Comparison of ENCODE assay signal across 8 cellular contexts in the genomic region with DNA sequence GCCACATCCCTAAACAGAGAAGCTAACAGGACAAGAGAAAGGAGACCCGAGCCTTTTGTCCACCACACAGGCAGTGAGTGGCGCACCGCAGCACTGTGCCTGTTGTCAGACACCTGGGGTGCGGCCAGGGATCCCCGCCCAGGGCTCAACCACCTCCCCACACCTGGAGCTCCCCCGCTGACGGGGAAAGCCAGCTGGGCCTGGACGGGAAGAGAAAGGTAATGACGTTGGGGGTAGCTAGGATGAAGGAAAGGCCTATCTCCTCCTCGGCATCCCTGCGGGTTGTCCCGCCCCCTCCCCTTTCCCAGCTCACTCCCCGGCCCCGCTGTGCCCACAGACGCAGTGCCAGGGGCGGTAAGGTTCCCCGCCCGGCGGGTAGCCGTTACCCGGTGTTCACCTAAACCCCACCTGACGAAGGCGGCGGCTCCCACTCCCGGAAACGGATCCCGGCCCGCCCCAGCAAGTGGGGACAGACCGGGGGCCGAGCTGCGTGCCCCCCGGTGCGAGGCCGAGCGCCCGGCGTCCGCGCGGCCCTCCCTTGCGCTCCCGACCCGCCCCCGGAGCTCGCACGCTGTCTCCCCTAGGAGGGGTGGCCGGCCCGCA. TPM values are rescaled to one million over a fixed set of nuclear protein-coding genes. Genes with fewer than 3 reads are reported as not detected.
A peak's percentile ranks its signal among the peaks of the same experiment; 100 is the strongest.
DNase-seq lines count a peak whose midpoint lies in the region; ATAC-seq and TF ChIP-seq lines count a peak whose summit lies in the region.

No MANE protein-coding gene starts in this region.

- no peak for TF ChIP-seq POLR2A in transverse colon (IDR thresholded peaks at IDR 0.05)

- peaks cover 21% of the 10 kb centered on the region for H3K4me1 ChIP-seq in CD8-positive, alpha-beta T cell (ENCODE audit: insufficient read depth, low read length)
- peaks cover 7 to 22% (median 19%) of the 10 kb centered on the region in 4 donors for H3K4me1 ChIP-seq in transverse colon

- no peaks in the 10 kb centered on the region for H3K9me3 Mint-ChIP-seq in CD8-positive, alpha-beta T cell
- no peaks in the 10 kb centered on the region for H3K9me3 Mint-ChIP-seq in natural killer cell

- in situ Hi-C loops in transverse colon (cut with MboI; ENCODE audit: low pct_ligation_motif_present in 1 of 4, low pct_unique_long_range_greater_than_20kb in 1 of 4, low sequenced_read_pairs in 3 of 4) = no loop called here

- no peak for TF ChIP-seq EP300 in transverse colon (IDR thresholded peaks at IDR 0.05; ENCODE audit: low read depth)

- H3K27ac ChIP-seq in CD8-positive, alpha-beta T cell (ENCODE audit: low read depth, low read length) = peak overlapping the region; percentile 81
- H3K27ac ChIP-seq in epithelial cell of prostate (peak overlapping the region; percentile 87), transverse colon (peak overlapping the region; percentile 84 to 97 (median 90))

- CTCF ChIA-PET in CD8-positive, alpha-beta T cell (lab: Charles Lee) = interaction anchor here (0.6 to 1.8 kb wide), 9 partner anchors 9 to 357 kb away, joined by 3 to 7 read pairs (median 3); partner anchors contain the start of gene VPS11

- peak overlapping the region; percentile 61 for H3K4me3 ChIP-seq in CD8-positive, alpha-beta T cell (ENCODE audit: low read depth, low read length)
- H3K4me3 ChIP-seq in transverse colon = peak overlapping the region; percentile 65 to 90 (median 82)

- WGBS in transverse colon (ENCODE audit: low coverage in 1 of 2), 2 donors = 1% methylated on average over 40 of the region's 48 CpGs; no CpG with 5 or more reads in 1 of the 2 donors

- DNase-seq in CD8-positive, alpha-beta T cell = peak in 6 of 7 experiments; percentile 13 to 64 (median 42)
- DNase-seq in LoVo (ENCODE audit: low spot score) = peak; percentile 20
- DNase-seq in activated CD8-positive, alpha-beta memory T cell treated with anti-CD3 and anti-CD28 coated beads for 48 hours (ENCODE audit: low read depth in 2 of 3, low spot score in 2 of 3) = peak in 2 of 3 experiments; percentile 16 to 23
- DNase-seq in epithelial cell of prostate (ENCODE audit: low read depth, low spot score) = no peak
- peak; percentile 40 for DNase-seq in natural killer cell
- peak; percentile 70 for DNase-seq in transverse colon
- DNase-seq in NCI-H1694 treated with DMSO at 0.1 percent for 48 hours (lab: John Stamatoyannopoulos, UW) = no peak

- H3K27ac Mint-ChIP-seq in CD8-positive, alpha-beta T cell = peak overlapping the region; percentile 96
- peak overlapping the region; percentile 96 to 98 for H3K27ac Mint-ChIP-seq in natural killer cell

- ATAC-seq in CD8-positive, alpha-beta T cell = peak; percentile 2
- ATAC-seq in GM21528 (IDR thresholded peaks at IDR 0.05; ENCODE audit: low FRiP score, unreplicated experiment) (peak; percentile 25), natural killer cell (peak in 2 of 3 donors; percentile 0)

- no peaks in the 10 kb centered on the region for H3K9me3 ChIP-seq in CD8-positive, alpha-beta T cell (ENCODE audit: low read length)
- no peaks in the 10 kb centered on the region for H3K9me3 ChIP-seq in transverse colon

- peaks cover 57% of the 10 kb centered on the region for H3K36me3 Mint-ChIP-seq in CD8-positive, alpha-beta T cell
- H3K36me3 Mint-ChIP-seq in natural killer cell = peaks cover 14% of the 10 kb centered on the region

- no peaks in the 10 kb centered on the region for H3K27me3 ChIP-seq in CD8-positive, alpha-beta T cell (ENCODE audit: insufficient read depth, low read length)
- H3K27me3 ChIP-seq in transverse colon = no peaks in the 10 kb centered on the region

- intact Hi-C loops in CD8-positive, alpha-beta T cell (cut with DNase I, micrococcal nuclease) = loop anchor here (2.0 kb wide), 2 partner anchors 26 to 140 kb away; partner anchors contain the start of gene SLC37A4 (in 1 of the 2)
- intact Hi-C loops in natural killer cell (cut with micrococcal nuclease) (loop anchor here (2.0 to 10.0 kb wide), 3 partner anchors 26 to 138 kb away; partner anchors contain the start of genes RPS25, SLC37A4 and TRAPPC4), transverse colon (cut with DNase I; ENCODE audit: low total_unique reads) (no loop called here)

- TF ChIP-seq CTCF in CD8-positive, alpha-beta T cell (IDR thresholded peaks at IDR 0.05) = no peak
- TF ChIP-seq CTCF in natural killer cell (IDR thresholded peaks at IDR 0.05) = no peak
- TF ChIP-seq CTCF in transverse colon (IDR thresholded peaks at IDR 0.05) = no peak

- H3K27me3 Mint-ChIP-seq in CD8-positive, alpha-beta T cell (ENCODE audit: low read depth) = no peaks in the 10 kb centered on the region
- H3K27me3 Mint-ChIP-seq in natural killer cell (ENCODE audit: low read depth in 2 of 2) = no peaks in the 10 kb centered on the region

- POLR2A ChIA-PET in CD8-positive, alpha-beta T cell (lab: Charles Lee) = interaction anchor here (0.6 to 2.8 kb wide), 11 partner anchors 8 to 620 kb away, joined by 3 to 28 read pairs (median 5); partner anchors contain the start of genes C2CD2L, DPAGT1, HINFP and HMBS

- H3K4me3 Mint-ChIP-seq in CD8-positive, alpha-beta T cell = peak overlapping the region; percentile 96
- peak overlapping the region; percentile 98 for H3K4me3 Mint-ChIP-seq in natural killer cell

- H3K36me3 ChIP-seq in CD8-positive, alpha-beta T cell (ENCODE audit: insufficient read depth, low read length) = peaks cover 34% of the 10 kb centered on the region
- H3K36me3 ChIP-seq in transverse colon = peaks cover 0 to 32% (median 14%) of the 10 kb centered on the region in 4 donors

- H3K4me1 Mint-ChIP-seq in CD8-positive, alpha-beta T cell (ENCODE audit: low read depth) = peaks cover 35% of the 10 kb centered on the region
- peaks cover 33 to 51% of the 10 kb centered on the region in 2 donors for H3K4me1 Mint-ChIP-seq in natural killer cell

RNA-seq across cellular contexts. Expression of gene HYOU1, which starts 0.5 kb away (rescaled TPM):
- 100 to 1,000 TPM; 106 to 109 TPM for total RNA-seq in CD8-positive, alpha-beta T cell
- total RNA-seq in natural killer cell (100 to 1,000 TPM; 114 to 146 (median 123) TPM), transverse colon (100 to 1,000 TPM in 1 of 4 donors, 10 to 100 TPM in 3; 46.4 to 131 (median 61.0) TPM)

RNA-seq across cellular contexts. Expression of gene VPS11, which starts 11.1 kb away (rescaled TPM):
- total RNA-seq in CD8-positive, alpha-beta T cell = 100 to 1,000 TPM in 1 of 2 experiments, 10 to 100 TPM in 1; 91.0 to 109 TPM
- 100 to 1,000 TPM in 1 of 3 donors, 10 to 100 TPM in 2; 91.4 to 101 (median 91.7) TPM for total RNA-seq in natural killer cell
- 100 to 1,000 TPM in 1 of 4 donors, 10 to 100 TPM in 3; 19.8 to 122 (median 31.2) TPM for total RNA-seq in transverse colon

RNA-seq across cellular contexts. Expression of gene SLC37A4, which starts 25.8 kb away (rescaled TPM):
- total RNA-seq in CD8-positive, alpha-beta T cell = 1 to 10 TPM; 4.0 to 4.6 TPM
- total RNA-seq in natural killer cell = 1 to 10 TPM; 4.6 to 7.7 (median 6.5) TPM
- total RNA-seq in transverse colon = 10 to 100 TPM; 34.0 to 88.3 (median 81.2) TPM

RNA-seq across cellular contexts. Expression of gene HMBS, which starts 28.2 kb away (rescaled TPM):
- 1 to 10 TPM; 5.4 to 6.4 TPM for total RNA-seq in CD8-positive, alpha-beta T cell
- 10 to 100 TPM in 1 of 3 donors, 1 to 10 TPM in 2; 6.1 to 10.1 (median 6.7) TPM for total RNA-seq in natural killer cell
- total RNA-seq in transverse colon = 100 to 1,000 TPM in 1 of 4 donors, 10 to 100 TPM in 2, not detected in 1; 10.8 to 353 (median 21.3) TPM

RNA-seq across cellular contexts. Expression of gene TRAPPC4, which starts 37.9 kb away (rescaled TPM):
- 10 to 100 TPM; 65.6 to 73.3 TPM for total RNA-seq in CD8-positive, alpha-beta T cell
- 10 to 100 TPM; 71.4 to 84.5 (median 77.5) TPM for total RNA-seq in natural killer cell
- total RNA-seq in transverse colon = 100 to 1,000 TPM in 1 of 4 donors, 10 to 100 TPM in 3; 37.4 to 105 (median 74.8) TPM

Comparison
In these comparisons a context has a peak if more than half of its experiments do, and no peak if none do; other contexts are left out.
1. DNase-seq: peak in CD8-positive, alpha-beta T cell (6 of 7), LoVo (single experiment), activated CD8-positive, alpha-beta memory T cell treated with anti-CD3 and anti-CD28 coated beads for 48 hours (2 of 3), natural killer cell (single experiment) and transverse colon (single experiment); none in epithelial cell of prostate (single experiment) and NCI-H1694 treated with DMSO at 0.1 percent for 48 hours (single experiment).
2. RNA of gene SLC37A4, which starts 25.8 kb away (total RNA-seq): 34.0 to 88.3 TPM in transverse colon; 4.6 to 7.7 TPM in natural killer cell and 4.0 to 4.6 TPM in CD8-positive, alpha-beta T cell; every median in the first group is over 4 times any median in the second.
3. Peak in every context shown above with its lines, with median percentiles within 50 percentile points of each other: ATAC-seq and H3K27ac ChIP-seq.